14 cellular contexts compared by ENCODE assay signal in the genomic region with DNA sequence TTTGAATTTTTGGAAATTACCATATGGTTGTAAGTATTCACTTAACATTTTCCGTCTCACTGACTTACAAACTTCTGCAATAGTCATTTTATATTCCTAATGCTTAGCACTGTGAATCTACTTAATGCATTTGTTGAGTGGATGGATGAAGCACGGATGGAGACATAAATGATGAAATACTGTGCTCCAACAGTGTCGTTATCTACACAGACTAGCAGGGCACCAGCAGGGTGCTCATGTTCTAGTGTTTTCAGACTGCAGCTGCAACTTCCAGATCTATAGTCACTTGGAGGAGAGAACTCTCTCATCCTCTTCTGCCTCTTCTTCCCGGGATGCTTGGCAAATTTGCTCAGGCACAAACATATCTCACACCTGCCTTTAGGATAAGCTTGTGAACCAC.
DNase-seq lines count a peak whose midpoint lies in the region.
"Had no signal": no experiment of that assay in that cellular context is flagged by ENCODE, and none has a peak within 500 bp of the region (broad histone marks: within the 10 kb centered on the region; RNA-seq: fewer than 3 reads in every experiment).

No MANE protein-coding gene starts in this region.

- H2BK15ac ChIP-seq in mesendoderm (replicated peaks; ENCODE audit: low read depth) = no peak overlapping the region
- H2BK15ac ChIP-seq in mesenchymal stem cell (ENCODE audit: low read depth, poor library complexity, severe bottlenecking) = no peak overlapping the region

- no peak overlapping the region for H2AFZ ChIP-seq in mesenchymal stem cell (ENCODE audit: low read depth, low read length)

- no peak overlapping the region for H4K5ac ChIP-seq in mesendoderm (ENCODE audit: low read length)

- H4K8ac ChIP-seq in mesendoderm (ENCODE audit: low read depth, low read length) (no peak overlapping the region), mesenchymal stem cell (ENCODE audit: low read length) (no peak overlapping the region)

- H3K14ac ChIP-seq in mesenchymal stem cell (ENCODE audit: low read length in 2 of 2) = no peak overlapping the region

- H3K79me1 ChIP-seq in mesendoderm (ENCODE audit: low read length) (no peaks in the 10 kb centered on the region), mesenchymal stem cell (replicated peaks; ENCODE audit: low read length, poor library complexity, severe bottlenecking) (no peaks in the 10 kb centered on the region)

- no peaks in the 10 kb centered on the region for H3K79me2 ChIP-seq in mesendoderm (ENCODE audit: control insufficient read depth, insufficient read depth, low read length)

- H4K91ac ChIP-seq in mesenchymal stem cell (ENCODE audit: low read length) = no peak overlapping the region

- H3K18ac ChIP-seq in mesendoderm (ENCODE audit: low read length) (no peak overlapping the region), mesenchymal stem cell (ENCODE audit: low read depth in 1 of 2, low read length in 2 of 2) (no peak overlapping the region)

- DNase-seq in NCI-H524 (lab: John Stamatoyannopoulos, UW) (peak; percentile 70 to 86), NCI-H524 treated with DMSO at 0.1 percent for 48 hours (lab: John Stamatoyannopoulos, UW) (no peak), NCI-H128 (lab: John Stamatoyannopoulos, UW; ENCODE audit: unreplicated experiment) (peak; percentile 26), NCI-H774 (lab: John Stamatoyannopoulos, UW) (peak; percentile 53), mesendoderm (peak; percentile 71), mesenchymal stem cell (no peak), H4 (ENCODE audit: low spot score) (no peak)
- no peak for DNase-seq in activated CD8-positive, alpha-beta memory T cell treated with anti-CD3 and anti-CD28 coated beads, Interleukin-2, amount 50 U/mL, for 48 hours
- DNase-seq: activated CD4-positive, alpha-beta T cell treated with anti-CD3 and anti-CD28 coated beads for 4 hours; activated naive CD4-positive, alpha-beta T cell; lower lobe of right lung; right lobe of liver; SK-N-SH had no signal

- H3K36me3 ChIP-seq in mesendoderm (ENCODE audit: control insufficient read depth, insufficient read depth, low read length) = no peaks in the 10 kb centered on the region
- H3K36me3 ChIP-seq in mesenchymal stem cell (ENCODE audit: control insufficient read depth in 1 of 2, insufficient read depth in 2 of 2, low read depth in 1 of 2, low read length in 2 of 2) = no peaks in the 10 kb centered on the region
- H3K36me3 ChIP-seq: ascending aorta, lower lobe of right lung, right lobe of liver had no signal

- H3K4me1 ChIP-seq in mesendoderm (ENCODE audit: control insufficient read depth, low read depth, low read length) (no peaks in the 10 kb centered on the region), mesenchymal stem cell (ENCODE audit: control insufficient read depth, insufficient read depth, low read depth, low read length) (no peaks in the 10 kb centered on the region)
- H3K4me1 ChIP-seq: ascending aorta, lower lobe of right lung, right lobe of liver had no signal

- H3K9ac ChIP-seq in mesendoderm (ENCODE audit: low read length) = no peak overlapping the region
- H3K9ac ChIP-seq in mesenchymal stem cell (ENCODE audit: low read length) = no peak overlapping the region
- H3K9ac ChIP-seq: SK-N-SH had no signal

- H2AK5ac ChIP-seq in mesendoderm (ENCODE audit: low read length) = no peak overlapping the region
- no peak overlapping the region for H2AK5ac ChIP-seq in mesenchymal stem cell (ENCODE audit: low read length, severe bottlenecking)

- H3K4me2 ChIP-seq in mesendoderm (ENCODE audit: low read length) (no peak overlapping the region), mesenchymal stem cell (ENCODE audit: low read length, poor library complexity, severe bottlenecking) (no peak overlapping the region)
- H3K4me2 ChIP-seq: SK-N-SH had no signal

- no peaks in the 10 kb centered on the region for H3K9me3 ChIP-seq in mesenchymal stem cell (ENCODE audit: control insufficient read depth, low read length)
- H3K9me3 ChIP-seq: ascending aorta, lower lobe of right lung, right lobe of liver, SK-N-SH had no signal

- no peak overlapping the region for H3K4ac ChIP-seq in mesendoderm (ENCODE audit: low read depth, low read length)
- no peak overlapping the region for H3K4ac ChIP-seq in mesenchymal stem cell (ENCODE audit: low read depth in 1 of 2, low read length in 2 of 2)

- no peak overlapping the region for H2BK12ac ChIP-seq in mesenchymal stem cell (ENCODE audit: low read length in 2 of 2)

- no CpG with 5 or more reads among the region's 4 CpGs for WGBS in mesendoderm (ENCODE audit: extremely low coverage, insufficient coverage, low lambda C conversion rate)
- WGBS in mesenchymal stem cell = 53% methylated on average over 3 of the region's 4 CpGs

- no peak overlapping the region for H2BK120ac ChIP-seq in mesendoderm (ENCODE audit: low read depth, low read length)
- H2BK120ac ChIP-seq in mesenchymal stem cell (ENCODE audit: low read depth, low read length) = no peak overlapping the region

- H3K4me3 ChIP-seq in mesendoderm (ENCODE audit: low read length) (no peak overlapping the region), mesenchymal stem cell (ENCODE audit: insufficient read depth in 1 of 2, low read depth in 1 of 2, low read length in 2 of 2) (no peak overlapping the region)
- H3K4me3 ChIP-seq: ascending aorta, lower lobe of right lung, right lobe of liver had no signal

- no peak overlapping the region for H3K23ac ChIP-seq in mesendoderm (ENCODE audit: low read length)
- no peak overlapping the region for H3K23ac ChIP-seq in mesenchymal stem cell (ENCODE audit: low read length in 2 of 2)

- no peaks in the 10 kb centered on the region for H3K27me3 ChIP-seq in mesendoderm (ENCODE audit: insufficient read depth, low read length, poor library complexity)
- H3K27me3 ChIP-seq in mesenchymal stem cell (ENCODE audit: control insufficient read depth in 1 of 2, insufficient read depth in 1 of 2, low read length in 2 of 2) = no peaks in the 10 kb centered on the region
- H3K27me3 ChIP-seq: ascending aorta, right lobe of liver had no signal

- H2BK5ac ChIP-seq in mesendoderm (ENCODE audit: low read length) (no peak overlapping the region), mesenchymal stem cell (ENCODE audit: low read depth, low read length, poor library complexity, severe bottlenecking) (no peak overlapping the region)

- no peak overlapping the region for H3K56ac ChIP-seq in mesendoderm (ENCODE audit: low read length)

- H3K27ac ChIP-seq in mesendoderm (ENCODE audit: low read depth, low read length) = no peak overlapping the region
- no peak overlapping the region for H3K27ac ChIP-seq in mesenchymal stem cell (ENCODE audit: low read length, poor library complexity, severe bottlenecking)
- H3K27ac ChIP-seq: ascending aorta, lower lobe of right lung, right lobe of liver had no signal

Comparison
In these comparisons a context has a peak if more than half of its experiments do, and no peak if none do; other contexts are left out.
1. DNase-seq: peak in NCI-H524 (2 of 2), NCI-H128 (single experiment), NCI-H774 (single experiment) and mesendoderm (single experiment); none in NCI-H524 treated with DMSO at 0.1 percent for 48 hours (single experiment), mesenchymal stem cell (single experiment), H4 (single experiment) and activated CD8-positive, alpha-beta memory T cell treated with anti-CD3 and anti-CD28 coated beads, Interleukin-2, amount 50 U/mL, for 48 hours (single experiment).